24 cellular contexts compared by ENCODE assay signal in the genomic region with DNA sequence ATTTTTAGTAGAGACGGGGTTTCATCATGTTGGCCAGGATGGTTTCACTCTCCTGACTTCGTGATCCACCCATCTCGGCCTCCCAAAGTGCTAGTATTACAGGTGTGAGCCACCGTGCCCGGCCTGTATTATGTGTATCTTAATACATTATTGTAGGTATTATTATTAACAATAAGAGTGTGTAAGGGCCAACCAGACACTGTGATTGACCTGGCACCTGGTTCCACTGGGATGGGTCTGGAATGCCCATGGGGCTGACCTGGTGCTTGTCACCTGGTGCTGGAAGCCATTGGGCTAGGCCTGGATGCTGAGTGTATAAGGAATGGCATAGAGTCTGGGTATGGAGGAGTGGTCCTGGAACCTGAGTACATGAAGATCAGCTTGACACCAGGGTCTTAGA.
"Had no signal": no experiment of that assay in that cellular context is flagged by ENCODE, and none has a peak within 500 bp of the region (broad histone marks: within the 10 kb centered on the region; RNA-seq: fewer than 3 reads in every experiment).

No MANE protein-coding gene starts in this region.

- H3K36me3 ChIP-seq: heart right ventricle, left lung, pancreas, stomach, thyroid gland, transverse colon, upper lobe of left lung, vagina had no signal

- H3K4me1 ChIP-seq: heart right ventricle, left lung, pancreas, psoas muscle, stomach, testis, thyroid gland, transverse colon, upper lobe of left lung, vagina had no signal

- H3K4me3 Mint-ChIP-seq: memory B cell; naive thymus-derived CD4-positive, alpha-beta T cell; natural killer cell treated with Interleukin-12 subunit alpha and Interleukin-12 subunit beta and Interleukin-15 and Interleukin-18, amount 100 ng/mL, for 72 hours; stimulated activated naive B cell treated with anti-CD40 and anti-IgM and Interleukin-4, amounts not matched to agents 10 μg/mL and 1 μg/mL and 100 μg/mL, for 72 hours had no signal

- H3K27me3 Mint-ChIP-seq: memory B cell; naive thymus-derived CD4-positive, alpha-beta T cell; natural killer cell treated with Interleukin-12 subunit alpha and Interleukin-12 subunit beta and Interleukin-15 and Interleukin-18, amount 100 ng/mL, for 72 hours; stimulated activated naive B cell treated with anti-CD40 and anti-IgM and Interleukin-4, amounts not matched to agents 10 μg/mL and 1 μg/mL and 100 μg/mL, for 72 hours had no signal

- FAIRE-seq: keratinocyte, pancreas had no signal

- ATAC-seq: heart right ventricle; left colon; left lung; mucosa of descending colon; naive thymus-derived CD4-positive, alpha-beta T cell; natural killer cell treated with Interleukin-12 subunit alpha and Interleukin-12 subunit beta and Interleukin-15 and Interleukin-18, amount 100 ng/mL, for 72 hours; pancreas; psoas muscle; sciatic nerve; stimulated activated naive B cell treated with anti-CD40 and anti-IgM and Interleukin-4, amounts not matched to agents 10 μg/mL and 1 μg/mL and 100 μg/mL, for 72 hours; stimulated activated naive CD8-positive, alpha-beta T cell treated with anti-CD3 and anti-CD28 coated beads, Interleukin-15, Interleukin-2, amounts not matched to agents 100 U/mL and 50 U/mL, for 24 hours had no signal

- H3K4me3 ChIP-seq: heart right ventricle, hepatocyte, left lung, mucosa of descending colon, pancreas, psoas muscle, skin epidermis, stomach, testis, thyroid gland, transverse colon, upper lobe of left lung, vagina had no signal

- H3K79me2 ChIP-seq: hepatocyte had no signal

- H2AFZ ChIP-seq: hepatocyte had no signal

- H3K36me3 Mint-ChIP-seq: memory B cell; naive thymus-derived CD4-positive, alpha-beta T cell; stimulated activated naive B cell treated with anti-CD40 and anti-IgM and Interleukin-4, amounts not matched to agents 10 μg/mL and 1 μg/mL and 100 μg/mL, for 72 hours had no signal

- H3K27ac ChIP-seq: heart right ventricle, hepatocyte, left lung, pancreas, psoas muscle, skin epidermis, stomach, testis, thyroid gland, transverse colon, upper lobe of left lung, vagina had no signal

- H3K9me3 Mint-ChIP-seq: memory B cell; stimulated activated naive B cell treated with anti-CD40 and anti-IgM and Interleukin-4, amounts not matched to agents 10 μg/mL and 1 μg/mL and 100 μg/mL, for 72 hours had no signal

- H3K4me1 Mint-ChIP-seq: memory B cell; naive thymus-derived CD4-positive, alpha-beta T cell; stimulated activated naive B cell treated with anti-CD40 and anti-IgM and Interleukin-4, amounts not matched to agents 10 μg/mL and 1 μg/mL and 100 μg/mL, for 72 hours had no signal

- H3K9me3 ChIP-seq: left lung, mucosa of descending colon, pancreas, psoas muscle, stomach, testis, thyroid gland, transverse colon, upper lobe of left lung, vagina had no signal

- DNase-seq: heart right ventricle; left colon; midbrain; naive thymus-derived CD4-positive, alpha-beta T cell; nucleus accumbens; psoas muscle; stimulated activated CD4-positive, alpha-beta T cell treated with anti-CD3 and anti-CD28 coated beads, Interleukin-4, amount 100 ng/mL, for 24 hours; stimulated activated naive B cell treated with anti-CD40 and anti-IgM and Interleukin-4, amounts not matched to agents 10 μg/mL and 1 μg/mL and 100 μg/mL, for 72 hours; stimulated activated naive CD8-positive, alpha-beta T cell treated with anti-CD3 and anti-CD28 coated beads, Interleukin-15, Interleukin-2, amounts not matched to agents 100 U/mL and 50 U/mL, for 24 hours; stomach; testis; thyroid gland; transverse colon; upper lobe of left lung had no signal

- H3K27me3 ChIP-seq: heart right ventricle, hepatocyte, left lung, pancreas, stomach, testis, thyroid gland, transverse colon, upper lobe of left lung, vagina had no signal

- H3K27ac Mint-ChIP-seq: memory B cell; naive thymus-derived CD4-positive, alpha-beta T cell; natural killer cell treated with Interleukin-12 subunit alpha and Interleukin-12 subunit beta and Interleukin-15 and Interleukin-18, amount 100 ng/mL, for 72 hours; stimulated activated naive B cell treated with anti-CD40 and anti-IgM and Interleukin-4, amounts not matched to agents 10 μg/mL and 1 μg/mL and 100 μg/mL, for 72 hours had no signal

- H3K4me2 ChIP-seq: hepatocyte had no signal
